In genomic region chr6:26217714-26218075, GRCh38 we compare ENCODE assay signal across 1 cellular context.
TF ChIP-seq lines count a peak whose summit lies in the region.

No MANE protein-coding gene starts in this region.

TF ChIP-seq in HepG2, 621 proteins besides CTCF, POLR2A, EP300 and RAD21 (continued from another document):
- 0 out of 2 replicates have a peak, but pooled peaks have one; percentile 25 for TF ChIP-seq IKZF5 (CRISPR knock-in tag; IDR thresholded peaks at IDR 0.05)
- no peak for TF ChIP-seq JUND (CRISPR knock-in tag; IDR thresholded peaks at IDR 0.05)
- no peak for TF ChIP-seq KDM3A (CRISPR knock-in tag; IDR thresholded peaks at IDR 0.05; ENCODE audit: low read depth)
- TF ChIP-seq HNRNPUL1 (IDR thresholded peaks at IDR 0.05; ENCODE audit: low read depth, low read length): no peak
- no peak for TF ChIP-seq ETS1 (CRISPR knock-in tag; IDR thresholded peaks at IDR 0.05)
- no peak for TF ChIP-seq ZNF350 (CRISPR knock-in tag; IDR thresholded peaks at IDR 0.05; ENCODE audit: borderline replicate concordance, low read depth)
- TF ChIP-seq KDM1A (CRISPR knock-in tag; IDR thresholded peaks at IDR 0.05): peak; percentile 32; the same call in 1 of the 2 replicates
- no peak for TF ChIP-seq TRIM22 (IDR thresholded peaks at IDR 0.05)
- 0 out of 2 replicates have a peak, but pooled peaks have one; percentile 20 for TF ChIP-seq FOXK1 (CRISPR knock-in tag; IDR thresholded peaks at IDR 0.05; ENCODE audit: borderline replicate concordance, low read depth)
- TF ChIP-seq ZNF251 (CRISPR knock-in tag; IDR thresholded peaks at IDR 0.05): no peak
- TF ChIP-seq ZFP90 (CRISPR knock-in tag; IDR thresholded peaks at IDR 0.05; ENCODE audit: borderline replicate concordance): no peak
- TF ChIP-seq TCF12 (IDR thresholded peaks at IDR 0.05): no peak
- no peak for TF ChIP-seq TCF12 (CRISPR knock-in tag; IDR thresholded peaks at IDR 0.05)
- no peak for TF ChIP-seq ZNF326 (CRISPR knock-in tag; IDR thresholded peaks at IDR 0.05; ENCODE audit: borderline replicate concordance)
- no peak for TF ChIP-seq ZNF768 (CRISPR knock-in tag; IDR thresholded peaks at IDR 0.05)
- no peak for TF ChIP-seq ATF6 (CRISPR knock-in tag; conservative IDR thresholded peaks at IDR 0.05)
- TF ChIP-seq ZNF225 (CRISPR knock-in tag; IDR thresholded peaks at IDR 0.05): no peak
- no peak for TF ChIP-seq SALL1 (CRISPR knock-in tag; IDR thresholded peaks at IDR 0.05)
- TF ChIP-seq SAP130 (CRISPR knock-in tag; IDR thresholded peaks at IDR 0.05; ENCODE audit: low read depth): peak; percentile 56
- no peak for TF ChIP-seq AGO2 (optimal IDR thresholded peaks at IDR 0.05; ENCODE audit: low read depth, low read length)
- TF ChIP-seq ZNF556 (CRISPR knock-in tag; IDR thresholded peaks at IDR 0.05; ENCODE audit: borderline replicate concordance): no peak
- TF ChIP-seq RCOR2 (CRISPR knock-in tag; IDR thresholded peaks at IDR 0.05): 0 out of 2 replicates have a peak, but pooled peaks have one; percentile 16
